ENCODE assay signal across 7 cellular contexts in genomic region chr16:89557230-89557935, GRCh38. TPM values are rescaled to one million over a fixed set of nuclear protein-coding genes. Genes with fewer than 3 reads are reported as not detected.
DNase-seq lines count a peak whose midpoint lies in the region; ATAC-seq, FAIRE-seq and TF ChIP-seq lines count a peak whose summit lies in the region.

No MANE protein-coding gene starts in this region.

- peak; percentile 79 for DNase-seq in GM03348 (ENCODE audit: low spot score)
- peak; percentile 58 to 82 (median 72) for DNase-seq in activated CD4-positive, CD25-positive, alpha-beta regulatory T cell (lab: John Stamatoyannopoulos, UW)
- DNase-seq in bronchial epithelial cell (ENCODE audit: low read depth) = peak; percentile 53
- DNase-seq in kidney = peak; percentile 88
- peak; percentile 79 to 86 for DNase-seq in stimulated activated CD4-positive, alpha-beta T cell treated with anti-CD3 and anti-CD28 coated beads, Interleukin-1b, Interleukin-23, amount 100 ng/mL, for 4 hours (ENCODE audit: low read depth in 2 of 2)

- peak; percentile 92 for TF ChIP-seq CTCF in LNCAP (IDR thresholded peaks at IDR 0.05)
- peak; percentile 87 for TF ChIP-seq CTCF in bronchial epithelial cell (IDR thresholded peaks at IDR 0.05; ENCODE audit: insufficient read depth, low read length, severe bottlenecking)
- peak; percentile 76 for TF ChIP-seq CTCF in kidney (IDR thresholded peaks at IDR 0.05; ENCODE audit: borderline replicate concordance, extremely low read depth, insufficient read depth)

- no peaks in the 10 kb centered on the region for H3K9me3 ChIP-seq in kidney (ENCODE audit: control insufficient read depth in 1 of 2, low read length in 2 of 2)

- no peak for ATAC-seq in HG02678 (IDR thresholded peaks at IDR 0.05; ENCODE audit: unreplicated experiment)

- H3K4me3 ChIP-seq in bronchial epithelial cell (ENCODE audit: low read depth, low read length) (no peak overlapping the region), kidney (ENCODE audit: low read length in 2 of 2) (no peak overlapping the region)

- H3K36me3 ChIP-seq in bronchial epithelial cell (ENCODE audit: control insufficient read depth, insufficient read depth, low read length) (peaks cover 22% of the 10 kb centered on the region), kidney (ENCODE audit: control insufficient read depth in 1 of 2, insufficient read depth in 2 of 2, low read length in 2 of 2) (peaks cover 18 to 25% of the 10 kb centered on the region in 2 donors)

- intact Hi-C loops in kidney (cut with DNase I) = no loop called here

- H3K27me3 ChIP-seq in bronchial epithelial cell (ENCODE audit: control insufficient read depth, insufficient read depth, low read length) = no peaks in the 10 kb centered on the region

- peaks cover 12 to 15% of the 10 kb centered on the region in 2 donors for H3K4me1 ChIP-seq in kidney (ENCODE audit: control insufficient read depth in 1 of 2, insufficient read depth in 1 of 2, low read depth in 1 of 2, low read length in 2 of 2)

- H3K9ac ChIP-seq in kidney (ENCODE audit: low read length in 2 of 2) = no peak overlapping the region

- no peak overlapping the region for H3K27ac ChIP-seq in kidney (ENCODE audit: low read depth in 2 of 2, low read length in 2 of 2)

- FAIRE-seq in bronchial epithelial cell (lab: Jason Lieb, UNC) (no peak), kidney (lab: Jason Lieb, UNC) (no peak)

RNA-seq across cellular contexts. Expression of gene RPL13, which starts 3.1 kb away (rescaled TPM):
- total RNA-seq in bronchial epithelial cell (4,140 and 4,913 TPM in 2 replicates), kidney (1,694 TPM)
- 3,146 TPM for polyA plus RNA-seq in kidney (ENCODE audit: insufficient read depth, low read depth, low replicate concordance)

RNA-seq across cellular contexts. Expression of gene CPNE7, which starts 18.2 kb away (rescaled TPM):
- total RNA-seq in bronchial epithelial cell (0.38 and 1.1 TPM in 2 replicates), kidney (13.7 TPM)
- polyA plus RNA-seq in kidney (ENCODE audit: insufficient read depth, low read depth, low replicate concordance) = 1.5 TPM

RNA-seq across cellular contexts. Expression of gene SPG7, which starts 49.2 kb away (rescaled TPM):
- total RNA-seq in bronchial epithelial cell (63.1 and 73.2 TPM in 2 replicates), kidney (108 TPM)
- polyA plus RNA-seq in kidney (ENCODE audit: insufficient read depth, low read depth, low replicate concordance) = 71.0 TPM

RNA-seq across cellular contexts. Expression of gene DPEP1, which starts 56.1 kb away (rescaled TPM):
- total RNA-seq in bronchial epithelial cell (0.26 TPM in 1 of 2 replicates, not detected in the other), kidney (24.2 TPM)
- 433 TPM for polyA plus RNA-seq in kidney (ENCODE audit: insufficient read depth, low read depth, low replicate concordance)
